ENCODE assay signal across 10 cellular contexts in genomic region chr16:16120382-16121184, GRCh38.
DNase-seq lines count a peak whose midpoint lies in the region; ATAC-seq and TF ChIP-seq lines count a peak whose summit lies in the region.
"Had no signal": no experiment of that assay in that cellular context is flagged by ENCODE, and none has a peak within 500 bp of the region (broad histone marks: within the 10 kb centered on the region; RNA-seq: fewer than 3 reads in every experiment).

No MANE protein-coding gene starts in this region.

- intact Hi-C loops in natural killer cell (cut with micrococcal nuclease), result loop anchor here (10.0 kb wide), 1 partner anchor 696 kb away; no protein-coding TSS in a partner anchor

- peak overlapping the region; percentile 49 for H3K4me3 Mint-ChIP-seq in natural killer cell

- TF ChIP-seq CTCF in natural killer cell (IDR thresholded peaks at IDR 0.05), result no peak

- peaks cover 15% of the 10 kb centered on the region for H3K36me3 Mint-ChIP-seq in natural killer cell

- H3K4me1 Mint-ChIP-seq in natural killer cell, result peaks cover 24 to 26% of the 10 kb centered on the region in 2 donors

- H3K9me3 Mint-ChIP-seq in natural killer cell, result peaks cover 0 to 7% of the 10 kb centered on the region in 2 donors

- DNase-seq in DMS 273 treated with DMSO at 0.1 percent for 48 hours (lab: John Stamatoyannopoulos, UW), result peak; percentile 96
- peak; percentile 59 to 89 for DNase-seq in NCI-H446 (lab: John Stamatoyannopoulos, UW)
- DNase-seq in natural killer cell, result no peak
- no peak for DNase-seq in activated naive CD4-positive, alpha-beta T cell treated with anti-CD3 and anti-CD28 coated beads, Interleukin-2, amount 50 U/mL, for 16 hours
- DNase-seq: stimulated activated CD4-positive, alpha-beta T cell treated with anti-CD3 and anti-CD28 coated beads, Interleukin-1b, Interleukin-23, amount 100 ng/mL, for 48 hours had no signal

- ATAC-seq in esophagus mucosa (peak; percentile 34), natural killer cell (peak in 2 of 3 donors; percentile 52 to 80), HG02623 (IDR thresholded peaks at IDR 0.05; ENCODE audit: unreplicated experiment) (no peak), GM19467 (IDR thresholded peaks at IDR 0.05; ENCODE audit: unreplicated experiment) (no peak), HG02798 (IDR thresholded peaks at IDR 0.05; ENCODE audit: poor library complexity, unreplicated experiment) (no peak)
- ATAC-seq: HCT116 had no signal

- no peaks in the 10 kb centered on the region for H3K27me3 Mint-ChIP-seq in natural killer cell (ENCODE audit: low read depth in 2 of 2)

- peak overlapping the region; percentile 18 to 72 for H3K27ac Mint-ChIP-seq in natural killer cell

Comparison
In these comparisons a context has a peak if more than half of its experiments do, and no peak if none do; other contexts are left out.
1. DNase-seq: peak in DMS 273 treated with DMSO at 0.1 percent for 48 hours (single experiment) and NCI-H446 (2 of 2); none in natural killer cell (single experiment) and activated naive CD4-positive, alpha-beta T cell treated with anti-CD3 and anti-CD28 coated beads, Interleukin-2, amount 50 U/mL, for 16 hours (single experiment).
2. ATAC-seq: peak in esophagus mucosa (single experiment) and natural killer cell (2 of 3); none in HG02623 (single experiment), GM19467 (single experiment) and HG02798 (single experiment).